ENCODE assay signal across 8 cellular contexts in the genomic region with DNA sequence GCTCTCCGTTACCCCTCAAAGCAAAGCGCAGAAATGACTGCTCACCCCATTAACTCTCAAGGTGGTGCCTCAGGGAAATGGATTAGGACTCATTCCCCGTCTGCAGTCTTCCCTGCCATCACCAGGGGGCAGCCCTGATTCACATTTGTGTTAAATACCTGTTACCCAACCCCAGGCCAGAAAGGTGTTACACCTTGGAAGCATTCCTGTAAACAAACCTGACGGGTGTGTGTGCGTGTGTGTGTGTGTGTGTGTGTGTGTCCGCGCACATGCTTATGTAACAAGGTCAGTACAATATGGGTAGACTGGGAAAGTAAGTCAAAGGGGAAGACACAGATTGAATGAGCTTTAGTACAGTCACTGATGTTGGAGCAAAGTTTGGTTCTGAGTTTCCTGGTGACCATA. TPM values are rescaled to one million over a fixed set of nuclear protein-coding genes. Genes with fewer than 3 reads are reported as not detected.
DNase-seq lines count a peak whose midpoint lies in the region; ATAC-seq and TF ChIP-seq lines count a peak whose summit lies in the region.

No MANE protein-coding gene starts in this region.

- H3K27me3 ChIP-seq in MM.1S (replicated peaks; ENCODE audit: insufficient read depth, low read length) = no peaks in the 10 kb centered on the region
- peaks cover 0 to 36% (median 16%) of the 10 kb centered on the region in 7 donors for H3K27me3 ChIP-seq in heart right ventricle

- H3K9me3 ChIP-seq in MM.1S (replicated peaks; ENCODE audit: insufficient read depth, low read length) (no peaks in the 10 kb centered on the region), heart right ventricle (no peaks in the 10 kb centered on the region)

- H3K36me3 ChIP-seq in MM.1S (replicated peaks; ENCODE audit: insufficient read depth, low read length) (no peaks in the 10 kb centered on the region), heart right ventricle (no peaks in the 10 kb centered on the region)

- H4K20me1 ChIP-seq in MM.1S (ENCODE audit: insufficient read depth, low read length) = no peaks in the 10 kb centered on the region

- WGBS in heart right ventricle, 2 donors = 4 to 5% methylated on average over 7 of the region's 7 CpGs

- H3K4me3 ChIP-seq in MM.1S (ENCODE audit: low read length) (no peak overlapping the region), heart right ventricle (no peak overlapping the region)

- H2AFZ ChIP-seq in MM.1S (ENCODE audit: low read length) = no peak overlapping the region

- no peak overlapping the region for H3K27ac Mint-ChIP-seq in activated naive CD8-positive, alpha-beta T cell treated with anti-CD3 and anti-CD28 coated beads, Interleukin-2, amount 10 ng/mL, durations not matched to agents 7 days and 5 days

- POLR2A ChIA-PET in activated naive CD8-positive, alpha-beta T cell treated with anti-CD3 and anti-CD28 coated beads, Interleukin-2, amount 10 ng/mL, durations not matched to agents 7 days and 5 days (lab: Charles Lee) = no interaction called here

- no peaks in the 10 kb centered on the region for H3K36me3 Mint-ChIP-seq in activated naive CD8-positive, alpha-beta T cell treated with anti-CD3 and anti-CD28 coated beads, Interleukin-2, amount 10 ng/mL, durations not matched to agents 7 days and 5 days

- ATAC-seq in SK-N-SH treated with all-trans-retinoic acid at 6 μM for 48 hours (peak; percentile 89), heart right ventricle (peak; percentile 34 to 82 (median 68)), HG02973 (IDR thresholded peaks at IDR 0.05; ENCODE audit: unreplicated experiment) (no peak)
- peak; percentile 63 for ATAC-seq in activated naive CD8-positive, alpha-beta T cell treated with anti-CD3 and anti-CD28 coated beads, Interleukin-2, amount 10 ng/mL, durations not matched to agents 7 days and 5 days (ENCODE audit: low read depth)

- no peak overlapping the region for H3K27ac ChIP-seq in MM.1S (ENCODE audit: low read length)
- H3K27ac ChIP-seq in heart right ventricle = no peak overlapping the region

- H3K79me2 ChIP-seq in MM.1S (ENCODE audit: low read length) = no peaks in the 10 kb centered on the region

- H3F3A ChIP-seq in MM.1S (ENCODE audit: insufficient read depth, low read length) = no peaks in the 10 kb centered on the region

- no peak overlapping the region for H3K4me3 Mint-ChIP-seq in activated naive CD8-positive, alpha-beta T cell treated with anti-CD3 and anti-CD28 coated beads, Interleukin-2, amount 10 ng/mL, durations not matched to agents 7 days and 5 days

- H3K9ac ChIP-seq in MM.1S (ENCODE audit: low read length) = no peak overlapping the region

- H3K4me1 ChIP-seq in MM.1S (ENCODE audit: low read length) = peaks cover 8% of the 10 kb centered on the region; the same call in 1 of the 2 replicates
- H3K4me1 ChIP-seq in heart right ventricle = peaks cover 0 to 8% (median 0%) of the 10 kb centered on the region in 9 donors

- H3K27me3 Mint-ChIP-seq in activated naive CD8-positive, alpha-beta T cell treated with anti-CD3 and anti-CD28 coated beads, Interleukin-2, amount 10 ng/mL, durations not matched to agents 7 days and 5 days = peaks cover 7% of the 10 kb centered on the region

- TF ChIP-seq CTCF in MM.1S (IDR thresholded peaks at IDR 0.05; ENCODE audit: low read length) (peak; percentile 83), heart right ventricle (IDR thresholded peaks at IDR 0.05) (peak; percentile 69 to 81 (median 76))

- H3K4me1 Mint-ChIP-seq in activated naive CD8-positive, alpha-beta T cell treated with anti-CD3 and anti-CD28 coated beads, Interleukin-2, amount 10 ng/mL, durations not matched to agents 7 days and 5 days = peaks cover 6% of the 10 kb centered on the region

- DNase-seq in EL (peak; percentile 53), MM.1S (peak; percentile 71), heart right ventricle (peak; percentile 62 to 68), retina (peak; percentile 54), foreskin melanocyte (no peak)
- DNase-seq in activated naive CD8-positive, alpha-beta T cell treated with anti-CD3 and anti-CD28 coated beads, Interleukin-2, amount 10 ng/mL, durations not matched to agents 7 days and 5 days = peak; percentile 75

- no peaks in the 10 kb centered on the region for H3K9me2 ChIP-seq in MM.1S (replicated peaks; ENCODE audit: insufficient read depth, low read length)

- no peak overlapping the region for H3K4me2 ChIP-seq in MM.1S (ENCODE audit: low read depth, low read length)

- no peaks in the 10 kb centered on the region for H3K9me3 Mint-ChIP-seq in activated naive CD8-positive, alpha-beta T cell treated with anti-CD3 and anti-CD28 coated beads, Interleukin-2, amount 10 ng/mL, durations not matched to agents 7 days and 5 days

- intact Hi-C loops in heart right ventricle (cut with DNase I) = loop anchor here in 5 of 10 donors (1.0 to 10.0 kb wide), 3 partner anchors 26 to 598 kb away; a partner anchor contains a TSS

TF ChIP-seq in SK-N-SH treated with all-trans-retinoic acid at 6 μM for 48 hours, 23 proteins besides CTCF, POLR2A, EP300 and RAD21:
- TF ChIP-seq, protein P1, sequence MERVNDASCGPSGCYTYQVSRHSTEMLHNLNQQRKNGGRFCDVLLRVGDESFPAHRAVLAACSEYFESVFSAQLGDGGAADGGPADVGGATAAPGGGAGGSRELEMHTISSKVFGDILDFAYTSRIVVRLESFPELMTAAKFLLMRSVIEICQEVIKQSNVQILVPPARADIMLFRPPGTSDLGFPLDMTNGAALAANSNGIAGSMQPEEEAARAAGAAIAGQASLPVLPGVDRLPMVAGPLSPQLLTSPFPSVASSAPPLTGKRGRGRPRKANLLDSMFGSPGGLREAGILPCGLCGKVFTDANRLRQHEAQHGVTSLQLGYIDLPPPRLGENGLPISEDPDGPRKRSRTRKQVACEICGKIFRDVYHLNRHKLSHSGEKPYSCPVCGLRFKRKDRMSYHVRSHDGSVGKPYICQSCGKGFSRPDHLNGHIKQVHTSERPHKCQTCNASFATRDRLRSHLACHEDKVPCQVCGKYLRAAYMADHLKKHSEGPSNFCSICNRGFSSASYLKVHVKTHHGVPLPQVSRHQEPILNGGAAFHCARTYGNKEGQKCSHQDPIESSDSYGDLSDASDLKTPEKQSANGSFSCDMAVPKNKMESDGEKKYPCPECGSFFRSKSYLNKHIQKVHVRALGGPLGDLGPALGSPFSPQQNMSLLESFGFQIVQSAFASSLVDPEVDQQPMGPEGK (CRISPR knock-in tag; IDR thresholded peaks at IDR 0.05; ENCODE audit: borderline replicate concordance) = no peak
- TF ChIP-seq ZFP3 (CRISPR knock-in tag; IDR thresholded peaks at IDR 0.05) (no peak), TCF4 (CRISPR knock-in tag; IDR thresholded peaks at IDR 0.05; ENCODE audit: borderline replicate concordance) (no peak), GLIS3 (CRISPR knock-in tag; IDR thresholded peaks at IDR 0.05) (no peak)

RNA-seq across cellular contexts. Expression of a gene that starts 6.3 kb away (rescaled TPM):
- total RNA-seq in activated naive CD8-positive, alpha-beta T cell treated with anti-CD3 and anti-CD28 coated beads, Interleukin-2, amount 10 ng/mL, durations not matched to agents 7 days and 5 days = not detected
- under 1 TPM in 1 of 10 donors, not detected in 9; 0.44 TPM for total RNA-seq in heart right ventricle
- not detected for polyA plus RNA-seq in heart right ventricle

RNA-seq across cellular contexts. Expression of a gene that starts 17.6 kb away (rescaled TPM):
- not detected for total RNA-seq in activated naive CD8-positive, alpha-beta T cell treated with anti-CD3 and anti-CD28 coated beads, Interleukin-2, amount 10 ng/mL, durations not matched to agents 7 days and 5 days
- total RNA-seq in heart right ventricle = not detected
- polyA plus RNA-seq in heart right ventricle = not detected
